Comparison of ENCODE assay signal across 8 cellular contexts in genomic region chr17:64074704-64075484, GRCh38. TPM values are rescaled to one million over a fixed set of nuclear protein-coding genes. Genes with fewer than 3 reads are reported as not detected.
A peak's percentile ranks its signal among the peaks of the same experiment; 100 is the strongest.
DNase-seq lines count a peak whose midpoint lies in the region; ATAC-seq, FAIRE-seq and TF ChIP-seq lines count a peak whose summit lies in the region.

No MANE protein-coding gene starts in this region.

- FAIRE-seq in GM19239 (lab: Jason Lieb, UNC): peak; percentile 8

- no peak overlapping the region for H3K4me3 ChIP-seq in epithelial cell of proximal tubule (ENCODE audit: low read depth, low read length)
- no peak overlapping the region for H3K4me3 ChIP-seq in skin epidermis

- H3K4me1 Mint-ChIP-seq in activated CD4-positive, alpha-beta memory T cell treated with anti-CD3 and anti-CD28 coated beads, Interleukin-2, amount 10 ng/mL, durations not matched to agents 7 days and 5 days: peaks cover 30% of the 10 kb centered on the region
- peaks cover 32% of the 10 kb centered on the region for H3K4me1 Mint-ChIP-seq in T-helper 2 cell treated with Interferon-gamma antibody and Interleukin-4, amounts not matched to agents 5 μg/mL and 100 μg/mL, for 36 hours (ENCODE audit: low read depth)

- no peak for ATAC-seq in HG03025 (IDR thresholded peaks at IDR 0.05; ENCODE audit: low FRiP score, unreplicated experiment)

- H3K27me3 Mint-ChIP-seq in activated CD4-positive, alpha-beta memory T cell treated with anti-CD3 and anti-CD28 coated beads, Interleukin-2, amount 10 ng/mL, durations not matched to agents 7 days and 5 days: no peaks in the 10 kb centered on the region
- no peaks in the 10 kb centered on the region for H3K27me3 Mint-ChIP-seq in T-helper 2 cell treated with Interferon-gamma antibody and Interleukin-4, amounts not matched to agents 5 μg/mL and 100 μg/mL, for 36 hours (ENCODE audit: low read depth)

- peaks cover 8% of the 10 kb centered on the region for H3K9me3 Mint-ChIP-seq in activated CD4-positive, alpha-beta memory T cell treated with anti-CD3 and anti-CD28 coated beads, Interleukin-2, amount 10 ng/mL, durations not matched to agents 7 days and 5 days
- H3K9me3 Mint-ChIP-seq in T-helper 2 cell treated with Interferon-gamma antibody and Interleukin-4, amounts not matched to agents 5 μg/mL and 100 μg/mL, for 36 hours: peaks cover 9% of the 10 kb centered on the region

- H3K27ac Mint-ChIP-seq in activated CD4-positive, alpha-beta memory T cell treated with anti-CD3 and anti-CD28 coated beads, Interleukin-2, amount 10 ng/mL, durations not matched to agents 7 days and 5 days: no peak overlapping the region
- no peak overlapping the region for H3K27ac Mint-ChIP-seq in T-helper 2 cell treated with Interferon-gamma antibody and Interleukin-4, amounts not matched to agents 5 μg/mL and 100 μg/mL, for 36 hours

- POLR2A ChIA-PET in activated CD4-positive, alpha-beta memory T cell treated with anti-CD3 and anti-CD28 coated beads, Interleukin-2, amount 10 ng/mL, durations not matched to agents 7 days and 5 days (lab: Charles Lee): interaction anchor here (0.8 to 2.8 kb wide), 5 partner anchors 9 to 24 kb away, joined by 3 to 8 read pairs (median 3); no protein-coding TSS in a partner anchor

- TF ChIP-seq CTCF in epithelial cell of proximal tubule (conservative IDR thresholded peaks at IDR 0.05; ENCODE audit: low read depth, low read length): no peak

- DNase-seq in GM19239 (ENCODE audit: insufficient read length, low spot score): no peak
- DNase-seq in LoVo (ENCODE audit: low spot score): peak; percentile 27
- DNase-seq in epithelial cell of proximal tubule (ENCODE audit: low read depth): peak; percentile 97
- DNase-seq in activated CD4-positive, alpha-beta memory T cell treated with anti-CD3 and anti-CD28 coated beads, Interleukin-2, amount 10 ng/mL, durations not matched to agents 7 days and 5 days: no peak
- DNase-seq in T-helper 2 cell treated with Interferon-gamma antibody and Interleukin-4, amounts not matched to agents 5 μg/mL and 100 μg/mL, for 36 hours (ENCODE audit: low spot score): no peak
- no peak for DNase-seq in NCI-H187 treated with DMSO at 0.1 percent for 48 hours (lab: John Stamatoyannopoulos, UW)

- H3K36me3 Mint-ChIP-seq in activated CD4-positive, alpha-beta memory T cell treated with anti-CD3 and anti-CD28 coated beads, Interleukin-2, amount 10 ng/mL, durations not matched to agents 7 days and 5 days (ENCODE audit: low read depth): peaks cover 90% of the 10 kb centered on the region
- peaks cover 86% of the 10 kb centered on the region for H3K36me3 Mint-ChIP-seq in T-helper 2 cell treated with Interferon-gamma antibody and Interleukin-4, amounts not matched to agents 5 μg/mL and 100 μg/mL, for 36 hours (ENCODE audit: low read depth)

- CTCF ChIA-PET in activated CD4-positive, alpha-beta memory T cell treated with anti-CD3 and anti-CD28 coated beads, Interleukin-2, amount 10 ng/mL, durations not matched to agents 7 days and 5 days (lab: Charles Lee): interaction anchor here (0.7 to 2.5 kb wide), 3 partner anchors 11 to 59 kb away, joined by 3 to 9 read pairs (median 5); no protein-coding TSS in a partner anchor

- peak overlapping the region in 16 of 21 experiments; percentile 8 to 65 (median 36) for H3K27ac ChIP-seq in skin epidermis

- no peak overlapping the region for H3K4me3 Mint-ChIP-seq in activated CD4-positive, alpha-beta memory T cell treated with anti-CD3 and anti-CD28 coated beads, Interleukin-2, amount 10 ng/mL, durations not matched to agents 7 days and 5 days
- no peak overlapping the region for H3K4me3 Mint-ChIP-seq in T-helper 2 cell treated with Interferon-gamma antibody and Interleukin-4, amounts not matched to agents 5 μg/mL and 100 μg/mL, for 36 hours

RNA-seq across cellular contexts. Expression of gene ICAM2, which starts 54.5 kb away (rescaled TPM):
- 18.4 and 19.9 TPM in 2 replicates for total RNA-seq in epithelial cell of proximal tubule
- 100 to 1,000 TPM; 118 to 122 TPM for total RNA-seq in activated CD4-positive, alpha-beta memory T cell treated with anti-CD3 and anti-CD28 coated beads, Interleukin-2, amount 10 ng/mL, durations not matched to agents 7 days and 5 days

RNA-seq across cellular contexts. Expression of gene ERN1, which starts 55.0 kb away (rescaled TPM):
- 2.1 and 6.3 TPM in 2 replicates for total RNA-seq in epithelial cell of proximal tubule
- total RNA-seq in activated CD4-positive, alpha-beta memory T cell treated with anti-CD3 and anti-CD28 coated beads, Interleukin-2, amount 10 ng/mL, durations not matched to agents 7 days and 5 days: 100 to 1,000 TPM; 126 to 128 TPM

Comparison
In these comparisons a context has a peak if more than half of its experiments do, and no peak if none do; other contexts are left out.
1. DNase-seq: peak in LoVo (single experiment) and epithelial cell of proximal tubule (single experiment); none in GM19239 (single experiment), activated CD4-positive, alpha-beta memory T cell treated with anti-CD3 and anti-CD28 coated beads, Interleukin-2, amount 10 ng/mL, durations not matched to agents 7 days and 5 days (single experiment), T-helper 2 cell treated with Interferon-gamma antibody and Interleukin-4, amounts not matched to agents 5 μg/mL and 100 μg/mL, for 36 hours (single experiment) and NCI-H187 treated with DMSO at 0.1 percent for 48 hours (single experiment).
2. RNA of gene ERN1, which starts 55.0 kb away (total RNA-seq): 126 to 128 TPM in activated CD4-positive, alpha-beta memory T cell treated with anti-CD3 and anti-CD28 coated beads, Interleukin-2, amount 10 ng/mL, durations not matched to agents 7 days and 5 days; 2.1 to 6.3 TPM in epithelial cell of proximal tubule; every median in the first group is over 10 times any median in the second.